ENCODE assay signal across 28 cellular contexts in the genomic region with DNA sequence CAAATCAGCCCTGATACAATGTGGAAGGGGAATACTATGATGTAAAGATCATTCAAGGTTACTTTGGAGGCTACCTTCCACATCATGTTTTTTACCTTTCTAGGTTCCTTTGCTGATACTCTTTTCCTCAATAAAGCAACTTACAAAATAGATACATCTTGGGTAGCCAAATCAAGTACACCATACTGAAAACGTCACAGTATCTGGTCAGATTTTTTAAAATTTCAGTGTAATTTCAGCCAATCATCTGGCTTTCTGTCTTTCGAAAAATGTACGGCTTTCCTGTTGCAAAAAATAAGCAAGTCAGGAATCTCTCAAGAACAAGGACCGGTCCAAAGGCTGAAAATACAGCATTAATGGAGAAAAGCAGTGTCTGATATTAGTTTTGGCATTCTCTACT.
"Had no signal": no experiment of that assay in that cellular context is flagged by ENCODE, and none has a peak within 500 bp of the region (broad histone marks: within the 10 kb centered on the region; RNA-seq: fewer than 3 reads in every experiment).

No MANE protein-coding gene starts in this region.

- H3K4me1 Mint-ChIP-seq: nephron progenitor cell; neural crest cell; stimulated activated effector memory CD8-positive, alpha-beta T cell treated with anti-CD3 and anti-CD28 coated beads, Interleukin-12 subunit alpha, Interleukin-12 subunit beta, amount 100 ng/mL, for 72 hours had no signal

- DNase-seq: naive thymus-derived CD8-positive, alpha-beta T cell; nephron progenitor cell; nucleus accumbens; pancreas; right cardiac atrium; right lobe of liver; sigmoid colon; small intestine; stimulated activated CD4-positive, alpha-beta T cell treated with anti-CD3 and anti-CD28 coated beads, Interleukin-15, amount 100 ng/mL, for 24 hours; stimulated activated CD4-positive, alpha-beta T cell treated with anti-CD3 and anti-CD28 coated beads, Interleukin-2, amount 100 ng/mL, for 24 hours; stimulated activated CD4-positive, alpha-beta T cell treated with anti-CD3 and anti-CD28 coated beads, Interleukin-2, amount 100 ng/mL, for 48 hours; stimulated activated CD4-positive, alpha-beta T cell treated with anti-CD3 and anti-CD28 coated beads, Interleukin-4, amount 100 ng/mL, for 24 hours; stimulated activated naive CD4-positive, alpha-beta T cell; stimulated activated naive CD8-positive, alpha-beta T cell treated with anti-CD3 and anti-CD28 coated beads, Interleukin-15, amount 100 ng/mL, for 72 hours; stimulated activated naive CD8-positive, alpha-beta T cell treated with anti-CD3 and anti-CD28 coated beads, Interleukin-15, Interleukin-2, amounts not matched to agents 100 U/mL and 50 U/mL, for 24 hours; substantia nigra; testis; tibial artery; transverse colon; upper lobe of right lung; uterus had no signal

- H3K4me1 ChIP-seq: prostate gland, sigmoid colon, suprapubic skin, testis, tibial artery, transverse colon, upper lobe of right lung, uterus had no signal

- H3K36me3 Mint-ChIP-seq: naive thymus-derived CD8-positive, alpha-beta T cell; natural killer cell treated with Interleukin-12 subunit alpha and Interleukin-12 subunit beta and Interleukin-15 and Interleukin-18, amount 100 ng/mL, for 72 hours; stimulated activated effector memory CD8-positive, alpha-beta T cell treated with anti-CD3 and anti-CD28 coated beads, Interleukin-12 subunit alpha, Interleukin-12 subunit beta, amount 100 ng/mL, for 72 hours; type B pancreatic cell had no signal

- H3K27me3 ChIP-seq: pancreas, right lobe of liver, sigmoid colon, testis, transverse colon, upper lobe of right lung, uterus had no signal

- H3K27ac ChIP-seq: neutrophil, pancreas, prostate gland, right lobe of liver, sigmoid colon, suprapubic skin, testis, tibial artery, transverse colon, upper lobe of right lung, uterus had no signal

- H3K27ac Mint-ChIP-seq: naive thymus-derived CD8-positive, alpha-beta T cell; natural killer cell treated with Interleukin-12 subunit alpha and Interleukin-12 subunit beta and Interleukin-15 and Interleukin-18, amount 100 ng/mL, for 72 hours; nephron progenitor cell; stimulated activated effector memory CD8-positive, alpha-beta T cell treated with anti-CD3 and anti-CD28 coated beads, Interleukin-12 subunit alpha, Interleukin-12 subunit beta, amount 100 ng/mL, for 72 hours; stimulated activated naive CD8-positive, alpha-beta T cell treated with anti-CD3 and anti-CD28 coated beads, Interleukin-15, amount 100 ng/mL, for 72 hours; type B pancreatic cell had no signal

- FAIRE-seq: pancreas, small intestine had no signal

- H3K4me3 Mint-ChIP-seq: naive thymus-derived CD8-positive, alpha-beta T cell; natural killer cell treated with Interleukin-12 subunit alpha and Interleukin-12 subunit beta and Interleukin-15 and Interleukin-18, amount 100 ng/mL, for 72 hours; nephron progenitor cell; neural crest cell; stimulated activated effector memory CD8-positive, alpha-beta T cell treated with anti-CD3 and anti-CD28 coated beads, Interleukin-12 subunit alpha, Interleukin-12 subunit beta, amount 100 ng/mL, for 72 hours; stimulated activated naive CD8-positive, alpha-beta T cell treated with anti-CD3 and anti-CD28 coated beads, Interleukin-15, amount 100 ng/mL, for 72 hours; type B pancreatic cell had no signal

- ATAC-seq: naive thymus-derived CD8-positive, alpha-beta T cell; natural killer cell treated with Interleukin-12 subunit alpha and Interleukin-12 subunit beta and Interleukin-15 and Interleukin-18, amount 100 ng/mL, for 72 hours; pancreas; right cardiac atrium; right lobe of liver; stimulated activated effector memory CD8-positive, alpha-beta T cell treated with anti-CD3 and anti-CD28 coated beads, Interleukin-12 subunit alpha, Interleukin-12 subunit beta, amount 100 ng/mL, for 72 hours; stimulated activated naive CD8-positive, alpha-beta T cell treated with anti-CD3 and anti-CD28 coated beads, Interleukin-15, amount 100 ng/mL, for 72 hours; stimulated activated naive CD8-positive, alpha-beta T cell treated with anti-CD3 and anti-CD28 coated beads, Interleukin-15, Interleukin-2, amounts not matched to agents 100 U/mL and 50 U/mL, for 24 hours; upper lobe of right lung had no signal

- H3K9me3 ChIP-seq: neutrophil, pancreas, prostate gland, right lobe of liver, sigmoid colon, suprapubic skin, testis, tibial artery, transverse colon, upper lobe of right lung, uterus had no signal

- H3K36me3 ChIP-seq: neutrophil, pancreas, prostate gland, right lobe of liver, sigmoid colon, suprapubic skin, tibial artery, transverse colon, upper lobe of right lung, uterus had no signal

- H3K9me3 Mint-ChIP-seq: naive thymus-derived CD8-positive, alpha-beta T cell; natural killer cell treated with Interleukin-12 subunit alpha and Interleukin-12 subunit beta and Interleukin-15 and Interleukin-18, amount 100 ng/mL, for 72 hours; neural crest cell; stimulated activated effector memory CD8-positive, alpha-beta T cell treated with anti-CD3 and anti-CD28 coated beads, Interleukin-12 subunit alpha, Interleukin-12 subunit beta, amount 100 ng/mL, for 72 hours; stimulated activated naive CD8-positive, alpha-beta T cell treated with anti-CD3 and anti-CD28 coated beads, Interleukin-15, amount 100 ng/mL, for 72 hours had no signal

- H3K4me3 ChIP-seq: pancreas, prostate gland, right lobe of liver, sigmoid colon, suprapubic skin, testis, tibial artery, transverse colon, upper lobe of right lung, uterus had no signal
